1 cellular context compared by ENCODE assay signal in genomic region chr12:53676715-53677611, GRCh38.
TF ChIP-seq lines count a peak whose summit lies in the region.

No MANE protein-coding gene starts in this region.

TF ChIP-seq in IMR-90, 13 proteins besides CTCF, POLR2A, EP300 and RAD21:
- TF ChIP-seq RCOR1 (IDR thresholded peaks at IDR 0.05; ENCODE audit: insufficient replicate concordance, low read length) (no peak), RFX5 (IDR thresholded peaks at IDR 0.05; ENCODE audit: low read depth, low read length) (no peak), CHD1 (IDR thresholded peaks at IDR 0.05; ENCODE audit: low read depth, low read length) (no peak), MAFK (IDR thresholded peaks at IDR 0.05; ENCODE audit: low read depth, low read length) (no peak), BHLHE40 (IDR thresholded peaks at IDR 0.05; ENCODE audit: low read depth, low read length) (no peak), FOS (IDR thresholded peaks at IDR 0.05; ENCODE audit: low read depth, low read length) (no peak), SMC3 (IDR thresholded peaks at IDR 0.05; ENCODE audit: low read depth, low read length) (no peak), MAZ (IDR thresholded peaks at IDR 0.05; ENCODE audit: borderline replicate concordance, low read depth, low read length) (no peak; the same call in 1 of the 2 replicates), NFE2L2 (IDR thresholded peaks at IDR 0.05; ENCODE audit: low read depth, low read length) (no peak), CEBPB (IDR thresholded peaks at IDR 0.05; ENCODE audit: low read depth, low read length) (no peak), ELK1 (IDR thresholded peaks at IDR 0.05; ENCODE audit: borderline replicate concordance, low read depth, low read length) (no peak), MXI1 (IDR thresholded peaks at IDR 0.05; ENCODE audit: borderline replicate concordance, low read depth, low read length) (no peak)
- TF ChIP-seq, protein P1, sequence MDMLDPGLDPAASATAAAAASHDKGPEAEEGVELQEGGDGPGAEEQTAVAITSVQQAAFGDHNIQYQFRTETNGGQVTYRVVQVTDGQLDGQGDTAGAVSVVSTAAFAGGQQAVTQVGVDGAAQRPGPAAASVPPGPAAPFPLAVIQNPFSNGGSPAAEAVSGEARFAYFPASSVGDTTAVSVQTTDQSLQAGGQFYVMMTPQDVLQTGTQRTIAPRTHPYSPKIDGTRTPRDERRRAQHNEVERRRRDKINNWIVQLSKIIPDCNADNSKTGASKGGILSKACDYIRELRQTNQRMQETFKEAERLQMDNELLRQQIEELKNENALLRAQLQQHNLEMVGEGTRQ (IDR thresholded peaks at IDR 0.05; ENCODE audit: low read depth, low read length): no peak
